Comparison of ENCODE assay signal across 1 cellular context in the genomic region with DNA sequence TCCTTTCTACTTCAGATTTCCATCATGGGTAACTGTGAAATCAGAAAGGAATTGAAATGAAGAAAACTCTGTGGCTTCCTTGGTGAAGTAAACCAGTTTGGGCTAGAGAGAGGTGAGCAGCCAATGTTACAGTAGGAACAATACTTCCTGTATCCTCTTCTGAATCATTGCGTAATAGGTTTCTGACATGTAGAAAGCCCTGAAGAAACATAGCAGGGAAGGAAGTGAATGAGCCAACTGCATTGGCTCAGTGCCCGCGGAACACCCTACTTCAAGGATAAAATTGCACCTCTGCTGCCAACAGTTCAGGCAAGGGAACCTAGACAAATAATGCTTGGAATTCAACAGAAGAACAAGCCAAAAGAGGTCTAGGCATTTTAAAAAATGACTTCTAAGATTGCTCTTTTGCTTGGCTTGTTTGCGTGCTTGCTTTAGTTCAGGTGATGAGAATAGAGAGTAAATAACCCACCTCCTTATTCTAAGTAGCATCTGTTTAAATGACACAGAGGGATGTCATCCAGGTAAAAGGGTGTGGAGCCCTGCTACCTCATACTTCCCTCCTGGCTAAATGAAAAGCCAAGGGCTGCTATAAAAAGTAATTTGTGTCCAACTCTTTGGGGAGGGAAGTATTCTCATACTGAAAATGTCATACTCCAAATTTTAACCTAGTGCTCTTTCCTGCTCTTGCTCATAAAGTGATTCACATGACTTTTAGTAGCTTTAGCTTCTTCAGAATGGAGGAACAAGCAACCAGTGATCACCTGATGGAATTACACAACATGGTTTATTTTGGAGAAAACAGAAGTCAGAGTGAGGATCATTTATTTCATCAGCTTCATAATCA.
A peak's percentile ranks its signal among the peaks of the same experiment; 100 is the strongest.
TF ChIP-seq lines count a peak whose summit lies in the region.

No MANE protein-coding gene starts in this region.

TF ChIP-seq in HepG2, 621 proteins besides CTCF, POLR2A, EP300 and RAD21 (continued from another document and continues in another):
- TF ChIP-seq SOX5 (CRISPR knock-in tag; IDR thresholded peaks at IDR 0.05; ENCODE audit: borderline replicate concordance) (peak; percentile 74; the same call in 1 of the 2 replicates), ELF1 (CRISPR knock-in tag; IDR thresholded peaks at IDR 0.05) (peak; percentile 74), DMAP1 (CRISPR knock-in tag; IDR thresholded peaks at IDR 0.05) (no peak), MYNN (CRISPR knock-in tag; IDR thresholded peaks at IDR 0.05; ENCODE audit: low read depth) (no peak), CEBPG (CRISPR knock-in tag; IDR thresholded peaks at IDR 0.05) (peak; percentile 98), ZNF12 (CRISPR knock-in tag; IDR thresholded peaks at IDR 0.05) (peak; percentile 54; the same call in 1 of the 2 replicates), HNF4A (CRISPR knock-in tag; IDR thresholded peaks at IDR 0.05) (peak; percentile 44), PRPF4 (IDR thresholded peaks at IDR 0.05; ENCODE audit: low read depth, low read length, poor library complexity, severe bottlenecking) (no peak), TEAD2 (CRISPR knock-in tag; IDR thresholded peaks at IDR 0.05) (no peak), FOXA3 (CRISPR knock-in tag; IDR thresholded peaks at IDR 0.05) (peak; percentile 56; the same call in 1 of the 2 replicates), NFIC (IDR thresholded peaks at IDR 0.05; ENCODE audit: low read length) (peak; percentile 72), ZNF317 (CRISPR knock-in tag; IDR thresholded peaks at IDR 0.05) (peak; percentile 96), YEATS2 (CRISPR knock-in tag; IDR thresholded peaks at IDR 0.05; ENCODE audit: borderline replicate concordance) (peak; percentile 25; the same call in 1 of the 2 replicates), SAFB2 (CRISPR knock-in tag; IDR thresholded peaks at IDR 0.05; ENCODE audit: borderline replicate concordance, low read depth) (no peak), RARA (CRISPR knock-in tag; IDR thresholded peaks at IDR 0.05) (peak; percentile 42), XRCC5 (optimal IDR thresholded peaks at IDR 0.05; ENCODE audit: low read length) (peak; percentile 51), ZBTB7A (CRISPR knock-in tag; IDR thresholded peaks at IDR 0.05) (no peak), MIXL1 (CRISPR knock-in tag; IDR thresholded peaks at IDR 0.05) (no peak), ONECUT2 (CRISPR knock-in tag; IDR thresholded peaks at IDR 0.05) (no peak), FOSL2 (CRISPR knock-in tag; IDR thresholded peaks at IDR 0.05) (peak; percentile 65), ZNF703 (CRISPR knock-in tag; IDR thresholded peaks at IDR 0.05; ENCODE audit: borderline replicate concordance) (no peak), IKZF1 (IDR thresholded peaks at IDR 0.05) (no peak), ZNF224 (CRISPR knock-in tag; IDR thresholded peaks at IDR 0.05) (no peak), CREB1 (IDR thresholded peaks at IDR 0.05) (no peak), CREB1 (CRISPR knock-in tag; IDR thresholded peaks at IDR 0.05) (peak; percentile 61), ZNF615 (CRISPR knock-in tag; IDR thresholded peaks at IDR 0.05; ENCODE audit: borderline replicate concordance) (no peak), HOXA3 (CRISPR knock-in tag; IDR thresholded peaks at IDR 0.05) (peak; percentile 51; the same call in 1 of the 2 replicates), POLR2AphosphoS2 (IDR thresholded peaks at IDR 0.05; ENCODE audit: low read depth, low read length) (no peak), PHF5A (CRISPR knock-in tag; IDR thresholded peaks at IDR 0.05; ENCODE audit: low read depth, unreplicated experiment) (no peak), IRF2 (CRISPR knock-in tag; IDR thresholded peaks at IDR 0.05) (0 out of 2 replicates have a peak, but pooled peaks have one; percentile 47), KLF16 (CRISPR knock-in tag; IDR thresholded peaks at IDR 0.05) (0 out of 4 replicates have a peak, but pooled peaks of 1 of the 2 experiments have one; percentile 61), CBFB (CRISPR knock-in tag; IDR thresholded peaks at IDR 0.05) (no peak), GABPA (IDR thresholded peaks at IDR 0.05; ENCODE audit: low read depth, low read length) (no peak), GABPA (CRISPR knock-in tag; IDR thresholded peaks at IDR 0.05; ENCODE audit: low read depth) (peak; percentile 22; the same call in 1 of the 2 replicates), PRDM4 (CRISPR knock-in tag; IDR thresholded peaks at IDR 0.05; ENCODE audit: borderline replicate concordance) (no peak), ZNF567 (CRISPR knock-in tag; IDR thresholded peaks at IDR 0.05; ENCODE audit: borderline replicate concordance) (no peak), ZNF792 (CRISPR knock-in tag; IDR thresholded peaks at IDR 0.05) (no peak; the same call in 1 of the 2 replicates), NR1H2 (CRISPR knock-in tag; IDR thresholded peaks at IDR 0.05; ENCODE audit: borderline replicate concordance, low read depth) (no peak), ZNF777 (CRISPR knock-in tag; IDR thresholded peaks at IDR 0.05) (no peak), ZSCAN9 (CRISPR knock-in tag; IDR thresholded peaks at IDR 0.05; ENCODE audit: borderline replicate concordance) (0 out of 2 replicates have a peak, but pooled peaks have one; percentile 52), ETV5 (CRISPR knock-in tag; IDR thresholded peaks at IDR 0.05; ENCODE audit: borderline replicate concordance) (peak; percentile 79; the same call in 1 of the 2 replicates), YEATS4 (CRISPR knock-in tag; IDR thresholded peaks at IDR 0.05; ENCODE audit: borderline replicate concordance) (no peak), HOMEZ (CRISPR knock-in tag; IDR thresholded peaks at IDR 0.05; ENCODE audit: low read depth) (peak; percentile 51; the same call in 1 of the 2 replicates), ZNF724P (CRISPR knock-in tag; IDR thresholded peaks at IDR 0.05; ENCODE audit: borderline replicate concordance) (no peak)
- TF ChIP-seq, protein P1, sequence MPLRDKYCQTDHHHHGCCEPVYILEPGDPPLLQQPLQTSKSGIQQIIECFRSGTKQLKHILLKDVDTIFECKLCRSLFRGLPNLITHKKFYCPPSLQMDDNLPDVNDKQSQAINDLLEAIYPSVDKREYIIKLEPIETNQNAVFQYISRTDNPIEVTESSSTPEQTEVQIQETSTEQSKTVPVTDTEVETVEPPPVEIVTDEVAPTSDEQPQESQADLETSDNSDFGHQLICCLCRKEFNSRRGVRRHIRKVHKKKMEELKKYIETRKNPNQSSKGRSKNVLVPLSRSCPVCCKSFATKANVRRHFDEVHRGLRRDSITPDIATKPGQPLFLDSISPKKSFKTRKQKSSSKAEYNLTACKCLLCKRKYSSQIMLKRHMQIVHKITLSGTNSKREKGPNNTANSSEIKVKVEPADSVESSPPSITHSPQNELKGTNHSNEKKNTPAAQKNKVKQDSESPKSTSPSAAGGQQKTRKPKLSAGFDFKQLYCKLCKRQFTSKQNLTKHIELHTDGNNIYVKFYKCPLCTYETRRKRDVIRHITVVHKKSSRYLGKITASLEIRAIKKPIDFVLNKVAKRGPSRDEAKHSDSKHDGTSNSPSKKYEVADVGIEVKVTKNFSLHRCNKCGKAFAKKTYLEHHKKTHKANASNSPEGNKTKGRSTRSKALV (CRISPR knock-in tag; IDR thresholded peaks at IDR 0.05), result no peak
- TF ChIP-seq, protein P2, sequence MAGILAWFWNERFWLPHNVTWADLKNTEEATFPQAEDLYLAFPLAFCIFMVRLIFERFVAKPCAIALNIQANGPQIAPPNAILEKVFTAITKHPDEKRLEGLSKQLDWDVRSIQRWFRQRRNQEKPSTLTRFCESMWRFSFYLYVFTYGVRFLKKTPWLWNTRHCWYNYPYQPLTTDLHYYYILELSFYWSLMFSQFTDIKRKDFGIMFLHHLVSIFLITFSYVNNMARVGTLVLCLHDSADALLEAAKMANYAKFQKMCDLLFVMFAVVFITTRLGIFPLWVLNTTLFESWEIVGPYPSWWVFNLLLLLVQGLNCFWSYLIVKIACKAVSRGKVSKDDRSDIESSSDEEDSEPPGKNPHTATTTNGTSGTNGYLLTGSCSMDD (CRISPR knock-in tag; IDR thresholded peaks at IDR 0.05), result no peak
- TF ChIP-seq, protein P3, sequence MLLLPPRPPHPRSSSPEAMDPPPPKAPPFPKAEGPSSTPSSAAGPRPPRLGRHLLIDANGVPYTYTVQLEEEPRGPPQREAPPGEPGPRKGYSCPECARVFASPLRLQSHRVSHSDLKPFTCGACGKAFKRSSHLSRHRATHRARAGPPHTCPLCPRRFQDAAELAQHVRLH (CRISPR knock-in tag; IDR thresholded peaks at IDR 0.05; ENCODE audit: borderline replicate concordance, low read depth), result peak; percentile 26; the same call in 1 of the 2 replicates
- TF ChIP-seq, protein P4, sequence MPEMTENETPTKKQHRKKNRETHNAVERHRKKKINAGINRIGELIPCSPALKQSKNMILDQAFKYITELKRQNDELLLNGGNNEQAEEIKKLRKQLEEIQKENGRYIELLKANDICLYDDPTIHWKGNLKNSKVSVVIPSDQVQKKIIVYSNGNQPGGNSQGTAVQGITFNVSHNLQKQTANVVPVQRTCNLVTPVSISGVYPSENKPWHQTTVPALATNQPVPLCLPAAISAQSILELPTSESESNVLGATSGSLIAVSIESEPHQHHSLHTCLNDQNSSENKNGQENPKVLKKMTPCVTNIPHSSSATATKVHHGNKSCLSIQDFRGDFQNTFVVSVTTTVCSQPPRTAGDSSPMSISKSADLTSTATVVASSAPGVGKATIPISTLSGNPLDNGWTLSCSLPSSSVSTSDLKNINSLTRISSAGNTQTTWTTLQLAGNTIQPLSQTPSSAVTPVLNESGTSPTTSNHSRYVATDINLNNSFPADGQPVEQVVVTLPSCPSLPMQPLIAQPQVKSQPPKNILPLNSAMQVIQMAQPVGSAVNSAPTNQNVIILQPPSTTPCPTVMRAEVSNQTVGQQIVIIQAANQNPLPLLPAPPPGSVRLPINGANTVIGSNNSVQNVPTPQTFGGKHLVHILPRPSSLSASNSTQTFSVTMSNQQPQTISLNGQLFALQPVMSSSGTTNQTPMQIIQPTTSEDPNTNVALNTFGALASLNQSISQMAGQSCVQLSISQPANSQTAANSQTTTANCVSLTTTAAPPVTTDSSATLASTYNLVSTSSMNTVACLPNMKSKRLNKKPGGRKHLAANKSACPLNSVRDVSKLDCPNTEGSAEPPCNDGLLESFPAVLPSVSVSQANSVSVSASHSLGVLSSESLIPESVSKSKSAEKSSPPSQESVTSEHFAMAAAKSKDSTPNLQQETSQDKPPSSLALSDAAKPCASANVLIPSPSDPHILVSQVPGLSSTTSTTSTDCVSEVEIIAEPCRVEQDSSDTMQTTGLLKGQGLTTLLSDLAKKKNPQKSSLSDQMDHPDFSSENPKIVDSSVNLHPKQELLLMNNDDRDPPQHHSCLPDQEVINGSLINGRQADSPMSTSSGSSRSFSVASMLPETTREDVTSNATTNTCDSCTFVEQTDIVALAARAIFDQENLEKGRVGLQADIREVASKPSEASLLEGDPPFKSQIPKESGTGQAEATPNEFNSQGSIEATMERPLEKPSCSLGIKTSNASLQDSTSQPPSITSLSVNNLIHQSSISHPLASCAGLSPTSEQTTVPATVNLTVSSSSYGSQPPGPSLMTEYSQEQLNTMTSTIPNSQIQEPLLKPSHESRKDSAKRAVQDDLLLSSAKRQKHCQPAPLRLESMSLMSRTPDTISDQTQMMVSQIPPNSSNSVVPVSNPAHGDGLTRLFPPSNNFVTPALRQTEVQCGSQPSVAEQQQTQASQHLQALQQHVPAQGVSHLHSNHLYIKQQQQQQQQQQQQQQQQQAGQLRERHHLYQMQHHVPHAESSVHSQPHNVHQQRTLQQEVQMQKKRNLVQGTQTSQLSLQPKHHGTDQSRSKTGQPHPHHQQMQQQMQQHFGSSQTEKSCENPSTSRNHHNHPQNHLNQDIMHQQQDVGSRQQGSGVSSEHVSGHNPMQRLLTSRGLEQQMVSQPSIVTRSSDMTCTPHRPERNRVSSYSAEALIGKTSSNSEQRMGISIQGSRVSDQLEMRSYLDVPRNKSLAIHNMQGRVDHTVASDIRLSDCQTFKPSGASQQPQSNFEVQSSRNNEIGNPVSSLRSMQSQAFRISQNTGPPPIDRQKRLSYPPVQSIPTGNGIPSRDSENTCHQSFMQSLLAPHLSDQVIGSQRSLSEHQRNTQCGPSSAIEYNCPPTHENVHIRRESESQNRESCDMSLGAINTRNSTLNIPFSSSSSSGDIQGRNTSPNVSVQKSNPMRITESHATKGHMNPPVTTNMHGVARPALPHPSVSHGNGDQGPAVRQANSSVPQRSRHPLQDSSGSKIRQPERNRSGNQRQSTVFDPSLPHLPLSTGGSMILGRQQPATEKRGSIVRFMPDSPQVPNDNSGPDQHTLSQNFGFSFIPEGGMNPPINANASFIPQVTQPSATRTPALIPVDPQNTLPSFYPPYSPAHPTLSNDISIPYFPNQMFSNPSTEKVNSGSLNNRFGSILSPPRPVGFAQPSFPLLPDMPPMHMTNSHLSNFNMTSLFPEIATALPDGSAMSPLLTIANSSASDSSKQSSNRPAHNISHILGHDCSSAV (CRISPR knock-in tag; IDR thresholded peaks at IDR 0.05; ENCODE audit: borderline replicate concordance), result no peak
